In the genomic region with DNA sequence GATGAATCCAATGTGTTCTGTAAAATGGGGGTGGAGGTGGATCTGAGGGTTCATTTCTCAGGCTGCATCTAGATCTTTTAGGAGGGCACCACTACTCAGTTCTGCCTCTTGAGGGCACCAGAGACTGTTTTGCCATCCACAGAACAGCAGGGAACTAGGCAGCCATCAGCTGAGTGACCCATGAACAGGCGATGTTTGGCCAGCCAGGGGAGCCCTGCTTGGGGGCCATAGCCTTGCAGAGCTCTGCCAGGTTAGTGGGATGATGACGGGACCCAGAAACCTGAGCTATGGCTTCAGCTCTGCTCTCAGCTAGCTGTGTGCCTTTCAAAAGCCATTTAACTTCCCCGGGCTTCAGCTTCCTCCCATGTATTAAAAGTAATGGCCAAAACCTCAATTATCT, we compare ENCODE assay signal across 1 cellular context.
A peak's percentile ranks its signal among the peaks of the same experiment; 100 is the strongest.
TF ChIP-seq lines count a peak whose summit lies in the region.

No MANE protein-coding gene starts in this region.

TF ChIP-seq in GM23338, 12 proteins besides CTCF, POLR2A, EP300 and RAD21 (continued from another document):
- TF ChIP-seq, protein P1, sequence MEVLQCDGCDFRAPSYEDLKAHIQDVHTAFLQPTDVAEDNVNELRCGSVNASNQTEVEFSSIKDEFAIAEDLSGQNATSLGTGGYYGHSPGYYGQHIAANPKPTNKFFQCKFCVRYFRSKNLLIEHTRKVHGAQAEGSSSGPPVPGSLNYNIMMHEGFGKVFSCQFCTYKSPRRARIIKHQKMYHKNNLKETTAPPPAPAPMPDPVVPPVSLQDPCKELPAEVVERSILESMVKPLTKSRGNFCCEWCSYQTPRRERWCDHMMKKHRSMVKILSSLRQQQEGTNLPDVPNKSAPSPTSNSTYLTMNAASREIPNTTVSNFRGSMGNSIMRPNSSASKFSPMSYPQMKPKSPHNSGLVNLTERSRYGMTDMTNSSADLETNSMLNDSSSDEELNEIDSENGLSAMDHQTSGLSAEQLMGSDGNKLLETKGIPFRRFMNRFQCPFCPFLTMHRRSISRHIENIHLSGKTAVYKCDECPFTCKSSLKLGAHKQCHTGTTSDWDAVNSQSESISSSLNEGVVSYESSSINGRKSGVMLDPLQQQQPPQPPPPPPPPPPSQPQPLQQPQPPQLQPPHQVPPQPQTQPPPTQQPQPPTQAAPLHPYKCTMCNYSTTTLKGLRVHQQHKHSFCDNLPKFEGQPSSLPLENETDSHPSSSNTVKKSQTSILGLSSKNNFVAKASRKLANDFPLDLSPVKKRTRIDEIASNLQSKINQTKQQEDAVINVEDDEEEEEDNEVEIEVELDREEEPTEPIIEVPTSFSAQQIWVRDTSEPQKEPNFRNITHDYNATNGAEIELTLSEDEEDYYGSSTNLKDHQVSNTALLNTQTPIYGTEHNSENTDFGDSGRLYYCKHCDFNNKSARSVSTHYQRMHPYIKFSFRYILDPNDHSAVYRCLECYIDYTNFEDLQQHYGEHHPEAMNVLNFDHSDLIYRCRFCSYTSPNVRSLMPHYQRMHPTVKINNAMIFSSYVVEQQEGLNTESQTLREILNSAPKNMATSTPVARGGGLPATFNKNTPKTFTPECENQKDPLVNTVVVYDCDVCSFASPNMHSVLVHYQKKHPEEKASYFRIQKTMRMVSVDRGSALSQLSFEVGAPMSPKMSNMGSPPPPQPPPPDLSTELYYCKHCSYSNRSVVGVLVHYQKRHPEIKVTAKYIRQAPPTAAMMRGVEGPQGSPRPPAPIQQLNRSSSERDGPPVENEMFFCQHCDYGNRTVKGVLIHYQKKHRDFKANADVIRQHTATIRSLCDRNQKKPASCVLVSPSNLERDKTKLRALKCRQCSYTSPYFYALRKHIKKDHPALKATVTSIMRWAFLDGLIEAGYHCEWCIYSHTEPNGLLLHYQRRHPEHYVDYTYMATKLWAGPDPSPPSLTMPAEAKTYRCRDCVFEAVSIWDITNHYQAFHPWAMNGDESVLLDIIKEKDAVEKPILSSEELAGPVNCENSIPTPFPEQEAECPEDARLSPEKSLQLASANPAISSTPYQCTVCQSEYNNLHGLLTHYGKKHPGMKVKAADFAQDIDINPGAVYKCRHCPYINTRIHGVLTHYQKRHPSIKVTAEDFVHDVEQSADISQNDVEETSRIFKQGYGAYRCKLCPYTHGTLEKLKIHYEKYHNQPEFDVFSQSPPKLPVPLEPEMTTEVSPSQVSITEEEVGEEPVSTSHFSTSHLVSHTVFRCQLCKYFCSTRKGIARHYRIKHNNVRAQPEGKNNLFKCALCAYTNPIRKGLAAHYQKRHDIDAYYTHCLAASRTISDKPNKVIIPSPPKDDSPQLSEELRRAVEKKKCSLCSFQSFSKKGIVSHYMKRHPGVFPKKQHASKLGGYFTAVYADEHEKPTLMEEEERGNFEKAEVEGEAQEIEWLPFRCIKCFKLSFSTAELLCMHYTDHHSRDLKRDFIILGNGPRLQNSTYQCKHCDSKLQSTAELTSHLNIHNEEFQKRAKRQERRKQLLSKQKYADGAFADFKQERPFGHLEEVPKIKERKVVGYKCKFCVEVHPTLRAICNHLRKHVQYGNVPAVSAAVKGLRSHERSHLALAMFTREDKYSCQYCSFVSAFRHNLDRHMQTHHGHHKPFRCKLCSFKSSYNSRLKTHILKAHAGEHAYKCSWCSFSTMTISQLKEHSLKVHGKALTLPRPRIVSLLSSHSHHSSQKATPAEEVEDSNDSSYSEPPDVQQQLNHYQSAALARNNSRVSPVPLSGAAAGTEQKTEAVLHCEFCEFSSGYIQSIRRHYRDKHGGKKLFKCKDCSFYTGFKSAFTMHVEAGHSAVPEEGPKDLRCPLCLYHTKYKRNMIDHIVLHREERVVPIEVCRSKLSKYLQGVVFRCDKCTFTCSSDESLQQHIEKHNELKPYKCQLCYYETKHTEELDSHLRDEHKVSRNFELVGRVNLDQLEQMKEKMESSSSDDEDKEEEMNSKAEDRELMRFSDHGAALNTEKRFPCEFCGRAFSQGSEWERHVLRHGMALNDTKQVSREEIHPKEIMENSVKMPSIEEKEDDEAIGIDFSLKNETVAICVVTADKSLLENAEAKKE (CRISPR knock-in tag; IDR thresholded peaks at IDR 0.05): 0 out of 2 replicates have a peak, but pooled peaks have one; percentile 3
- TF ChIP-seq JUNB (IDR thresholded peaks at IDR 0.05; ENCODE audit: unreplicated experiment): no peak
- TF ChIP-seq EZH2 (IDR thresholded peaks at IDR 0.05; ENCODE audit: low read depth, unreplicated experiment): no peak
- no peak for TF ChIP-seq ZNF114 (CRISPR knock-in tag; IDR thresholded peaks at IDR 0.05)
TF ChIP-seq in GM23338: peak in this region for 4.
